28 cellular contexts compared by ENCODE assay signal in the genomic region with DNA sequence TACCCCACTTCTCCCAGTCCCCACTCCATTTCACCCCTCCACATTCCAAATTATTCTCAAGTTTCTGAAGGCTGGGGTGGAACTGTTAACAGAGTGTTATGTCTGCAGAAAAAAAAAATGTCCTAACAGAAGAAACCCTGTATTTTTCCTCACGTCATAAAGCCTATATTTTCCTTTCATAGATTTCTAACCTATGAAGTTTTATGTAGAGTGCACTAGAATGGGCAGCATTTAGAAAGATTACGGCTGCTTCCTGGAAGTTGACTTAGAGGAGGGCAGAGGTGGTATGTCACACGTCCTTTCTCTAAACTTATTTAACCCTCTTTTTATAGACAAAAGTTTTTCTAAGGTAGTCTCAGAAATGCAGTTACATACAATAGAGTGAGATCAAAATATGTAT.
"Had no signal": no experiment of that assay in that cellular context is flagged by ENCODE, and none has a peak within 500 bp of the region (broad histone marks: within the 10 kb centered on the region; RNA-seq: fewer than 3 reads in every experiment).

No MANE protein-coding gene starts in this region.

- H3K36me3 ChIP-seq: colonic mucosa, esophagus muscularis mucosa, esophagus squamous epithelium, gastrocnemius medialis, gastroesophageal sphincter, heart left ventricle, heart right ventricle had no signal

- H3K9me3 ChIP-seq: colonic mucosa, esophagus muscularis mucosa, esophagus squamous epithelium, gastrocnemius medialis, gastroesophageal sphincter had no signal

- H3K4me1 Mint-ChIP-seq: endodermal cell had no signal

- ATAC-seq: effector memory CD8-positive, alpha-beta T cell; esophagus mucosa; foreskin keratinocyte; gastrocnemius medialis; gastroesophageal sphincter; heart left ventricle; heart right ventricle had no signal

- H3K27me3 Mint-ChIP-seq: dendritic cell treated with granulocyte-macrophage colony-stimulating factor and Interleukin-4, amounts not matched to agents 40 ng/mL and 50 ng/mL, for 4 days; effector memory CD8-positive, alpha-beta T cell had no signal

- H3K4me1 ChIP-seq: colonic mucosa, esophagus muscularis mucosa, esophagus squamous epithelium, foreskin keratinocyte, gastrocnemius medialis, gastroesophageal sphincter, heart left ventricle, heart right ventricle had no signal

- H3K27me3 ChIP-seq: colonic mucosa, esophagus muscularis mucosa, esophagus squamous epithelium, foreskin keratinocyte, gastrocnemius medialis, gastroesophageal sphincter, heart left ventricle had no signal

- DNase-seq: colonic mucosa; cortex of kidney; dermis blood vessel endothelial cell; dorsolateral prefrontal cortex; effector CD4-positive, alpha-beta T cell; effector CD8-positive, alpha-beta T cell; effector memory CD8-positive, alpha-beta T cell; endodermal cell; erythroblast; esophagus squamous epithelium; foreskin fibroblast; foreskin keratinocyte; foreskin melanocyte; gastrocnemius medialis; glutamatergic neuron; head of caudate nucleus; heart left ventricle; heart right ventricle had no signal

- H3K4me3 ChIP-seq: colonic mucosa, coronary artery, dorsolateral prefrontal cortex, esophagus muscularis mucosa, esophagus squamous epithelium, gastrocnemius medialis, gastroesophageal sphincter, heart left ventricle, heart right ventricle had no signal

- FAIRE-seq: colon, endometrium, endothelial cell of umbilical vein, frontal cortex had no signal

- H3K27ac ChIP-seq: colonic mucosa, coronary artery, dorsolateral prefrontal cortex, epithelial cell of prostate, esophagus muscularis mucosa, esophagus squamous epithelium, foreskin keratinocyte, gastrocnemius medialis, gastroesophageal sphincter, heart left ventricle, heart right ventricle had no signal

- H3K27ac Mint-ChIP-seq: dendritic cell treated with granulocyte-macrophage colony-stimulating factor and Interleukin-4, amounts not matched to agents 40 ng/mL and 50 ng/mL, for 4 days; effector memory CD8-positive, alpha-beta T cell; endodermal cell had no signal

- H3K4me3 Mint-ChIP-seq: dendritic cell treated with granulocyte-macrophage colony-stimulating factor and Interleukin-4, amounts not matched to agents 40 ng/mL and 50 ng/mL, for 4 days; effector memory CD8-positive, alpha-beta T cell; endodermal cell had no signal
